16 cellular contexts compared by ENCODE assay signal in the genomic region with DNA sequence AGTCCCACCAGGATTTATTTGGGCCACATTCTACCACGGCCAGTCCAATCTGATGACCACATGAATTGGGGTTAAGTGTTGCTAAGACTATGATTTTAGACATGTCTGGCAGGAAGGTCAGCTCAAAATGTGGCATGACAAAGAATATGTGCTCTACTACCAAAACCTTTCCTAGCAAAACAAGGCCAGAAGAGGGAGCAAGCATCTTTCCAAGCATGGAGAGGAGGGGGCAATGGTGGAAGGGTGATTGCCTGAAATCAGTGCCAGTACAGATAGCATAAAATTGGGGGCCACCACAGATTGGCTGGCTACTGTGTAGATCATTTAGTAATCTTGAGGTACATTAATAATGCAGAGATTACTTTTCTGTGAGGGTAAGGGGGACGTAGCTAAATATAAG. TPM values are rescaled to one million over a fixed set of nuclear protein-coding genes. Genes with fewer than 3 reads are reported as not detected.
DNase-seq lines count a peak whose midpoint lies in the region; ATAC-seq, FAIRE-seq and TF ChIP-seq lines count a peak whose summit lies in the region.
"Had no signal": no experiment of that assay in that cellular context is flagged by ENCODE, and none has a peak within 500 bp of the region (broad histone marks: within the 10 kb centered on the region; RNA-seq: fewer than 3 reads in every experiment).

No MANE protein-coding gene starts in this region.

- no peak for TF ChIP-seq RAD21 in HepG2 (CRISPR knock-in tag; IDR thresholded peaks at IDR 0.05)

- TF ChIP-seq EP300 in HepG2 (IDR thresholded peaks at IDR 0.05; ENCODE audit: low read depth in 2 of 2, low read length in 2 of 2) (no peak), HepG2 (CRISPR knock-in tag; IDR thresholded peaks at IDR 0.05; ENCODE audit: borderline replicate concordance) (no peak)

- DNase-seq in HepG2 (ENCODE audit: low spot score) (no peak), right lobe of liver (no peak), RKO (ENCODE audit: low spot score) (peak; percentile 13), endothelial cell of umbilical vein (ENCODE audit: low read depth, low spot score) (peak; percentile 15), urothelium cell line (ENCODE audit: low spot score) (no peak), NCI-H1930 (lab: John Stamatoyannopoulos, UW) (no peak), glomerular visceral epithelial cell (ENCODE audit: extremely low spot score) (no peak), NK-92 (lab: John Stamatoyannopoulos, UW; ENCODE audit: unreplicated experiment) (no peak)
- DNase-seq: activated CD4-positive, alpha-beta memory T cell treated with anti-CD3 and anti-CD28 coated beads for 36 hours; effector memory CD8-positive, alpha-beta T cell; GOT3; left colon; MG63; stimulated activated CD4-positive, alpha-beta T cell treated with anti-CD3 and anti-CD28 coated beads, Interleukin-2, amount 100 ng/mL, for 24 hours; T-helper 9 cell had no signal

- POLR2A ChIA-PET in HepG2 (lab: Yijun Ruan, JAX) (no interaction called here), endothelial cell of umbilical vein (lab: Charles Lee) (no interaction called here)

- CTCF ChIA-PET in HepG2 (lab: Yijun Ruan, JAX; ENCODE audit: low intra/inter-chr PET ratio, low total read pairs) (interaction anchor here (1.9 kb wide), 1 partner anchor 261 kb away, joined by 6 read pairs; no protein-coding TSS in a partner anchor), endothelial cell of umbilical vein (lab: Charles Lee) (interaction anchor here (1.3 to 1.5 kb wide), 4 partner anchors 9 to 263 kb away, joined by 4 to 24 read pairs (median 4); no protein-coding TSS in a partner anchor)

- H3K79me2 ChIP-seq in HepG2 (ENCODE audit: insufficient read depth, low read length) (no peaks in the 10 kb centered on the region), endothelial cell of umbilical vein (ENCODE audit: control insufficient read depth, insufficient read depth, low read length) (no peaks in the 10 kb centered on the region)

- no TSS peak for BruUV-seq in HepG2 (replicated peaks; lab: Mats Ljungman, UMichigan)
- no TSS peak for BruUV-seq in endothelial cell of umbilical vein (replicated peaks; lab: Mats Ljungman, UMichigan)

- no peak overlapping the region for H3K27ac ChIP-seq in HepG2 (ENCODE audit: extremely low read length, insufficient read depth, low read length)
- no peak overlapping the region for H3K27ac ChIP-seq in right lobe of liver
- no peak overlapping the region for H3K27ac ChIP-seq in endothelial cell of umbilical vein (ENCODE audit: insufficient read depth, low read depth, low read length)

- dilution Hi-C loops in endothelial cell of umbilical vein (cut with MboI; ENCODE audit: extremely low pct_ligation_motif_present, low sequenced_read_pairs) = no loop called here

- in situ Hi-C loops in HepG2 (cut with HindIII; ENCODE audit: extremely low pct_ligation_motif_present, low pct_unique_long_range_greater_than_20kb) = loop anchor here (25.0 kb wide), 1 partner anchor 267 kb away; the partner anchor contains the start of gene COX17

- ATAC-seq in HepG2 (no peak), right lobe of liver (no peak)
- ATAC-seq: effector memory CD8-positive, alpha-beta T cell; left colon had no signal

- intact Hi-C loops in HepG2 (cut with micrococcal nuclease; ENCODE audit: unreplicated experiment) = no loop called here
- intact Hi-C loops in right lobe of liver (cut with DNase I) = no loop called here
- intact Hi-C loops in endothelial cell of umbilical vein (cut with micrococcal nuclease) = no loop called here

- no peaks in the 10 kb centered on the region for H3K27me3 ChIP-seq in HepG2 (ENCODE audit: control insufficient read depth in 1 of 2, insufficient read depth in 2 of 2, low read length in 2 of 2)
- H3K27me3 ChIP-seq in right lobe of liver = no peaks in the 10 kb centered on the region
- H3K27me3 ChIP-seq in endothelial cell of umbilical vein (ENCODE audit: control insufficient read depth in 2 of 2, insufficient read depth in 2 of 2, low read length in 2 of 2) = no peaks in the 10 kb centered on the region
- H3K27me3 ChIP-seq: MG63 had no signal

- H3K9me1 ChIP-seq in endothelial cell of umbilical vein (replicated peaks; ENCODE audit: control insufficient read depth, extremely low read depth, insufficient read depth, low read length) = peaks cover 3% of the 10 kb centered on the region

- peak; percentile 24; the same call in 1 of the 2 replicates for TF ChIP-seq CTCF in HepG2 (CRISPR knock-in tag; IDR thresholded peaks at IDR 0.05)
- TF ChIP-seq CTCF in right lobe of liver (IDR thresholded peaks at IDR 0.05) = no peak
- no peak for TF ChIP-seq CTCF in endothelial cell of umbilical vein (IDR thresholded peaks at IDR 0.05; ENCODE audit: extremely low read depth in 1 of 2, insufficient read depth in 1 of 2, low read depth in 1 of 2, low read length in 2 of 2)

- H4K20me1 ChIP-seq in HepG2 (ENCODE audit: insufficient read depth, low read length) = no peaks in the 10 kb centered on the region
- no peaks in the 10 kb centered on the region for H4K20me1 ChIP-seq in endothelial cell of umbilical vein (replicated peaks; ENCODE audit: control insufficient read depth, extremely low read depth, insufficient read depth, low read length)

- H3K9ac ChIP-seq in HepG2 (ENCODE audit: insufficient read depth, low read depth, low read length) (no peak overlapping the region), endothelial cell of umbilical vein (replicated peaks; ENCODE audit: extremely low read depth, insufficient read depth, low read length) (no peak overlapping the region)

- H3K4me2 ChIP-seq in HepG2 (ENCODE audit: low read depth, low read length) (no peak overlapping the region), endothelial cell of umbilical vein (ENCODE audit: insufficient read depth, low read length) (no peak overlapping the region)

- TF ChIP-seq POLR2A in HepG2 (IDR thresholded peaks at IDR 0.05; ENCODE audit: insufficient read depth in 1 of 2, low read depth in 2 of 2, low read length in 2 of 2) (no peak), right lobe of liver (IDR thresholded peaks at IDR 0.05) (no peak), endothelial cell of umbilical vein (IDR thresholded peaks at IDR 0.05; ENCODE audit: low read depth, low read length) (no peak)

- H3K9me3 ChIP-seq in HepG2 (ENCODE audit: low read length) = peaks cover under 1% of the 10 kb centered on the region; the same call in 1 of the 2 replicates
- H3K9me3 ChIP-seq in right lobe of liver = peaks cover 0 to 5% (median under 1%) of the 10 kb centered on the region in 4 donors
- H3K9me3 ChIP-seq in endothelial cell of umbilical vein (replicated peaks; ENCODE audit: control insufficient read depth, insufficient read depth, low read length) = no peaks in the 10 kb centered on the region

- FAIRE-seq in HepG2 (lab: Jason Lieb, UNC) (no peak), endothelial cell of umbilical vein (lab: Jason Lieb, UNC) (no peak), urothelium cell line (lab: Jason Lieb, UNC) (peak; percentile 82)
- FAIRE-seq: astrocyte had no signal

- 33% methylated on average over 2 of the region's 2 CpGs for WGBS in HepG2 (ENCODE audit: low lambda C conversion rate)
- 44% methylated on average over 2 of the region's 2 CpGs for WGBS in right lobe of liver (ENCODE audit: insufficient coverage, low coverage, low lambda C conversion rate, missing lambda C conversion rate)

- no peaks in the 10 kb centered on the region for H3K36me3 ChIP-seq in HepG2 (replicated peaks in 1 of 2; ENCODE audit: control insufficient read depth in 1 of 2, insufficient read depth in 2 of 2, low read length in 2 of 2)
- no peaks in the 10 kb centered on the region for H3K36me3 ChIP-seq in right lobe of liver
- H3K36me3 ChIP-seq in endothelial cell of umbilical vein (ENCODE audit: control insufficient read depth in 2 of 2, extremely low read depth in 1 of 2, insufficient read depth in 2 of 2, low read length in 2 of 2) = peaks cover 10 to 12% of the 10 kb centered on the region in 2 experiments

- H3K4me3 ChIP-seq in HepG2 (replicated peaks in 1 of 3; ENCODE audit: insufficient read depth in 1 of 3, low read depth in 2 of 3, low read length in 3 of 3) = no peak overlapping the region
- H3K4me3 ChIP-seq in right lobe of liver = no peak overlapping the region
- H3K4me3 ChIP-seq in endothelial cell of umbilical vein (replicated peaks in 1 of 3; ENCODE audit: insufficient read depth in 1 of 3, low read depth in 1 of 3, low read length in 3 of 3) = no peak overlapping the region
- H3K4me3 ChIP-seq: MG63 had no signal

- H3K4me1 ChIP-seq in HepG2 (ENCODE audit: insufficient read depth, low read length) = peaks cover 9% of the 10 kb centered on the region
- no peaks in the 10 kb centered on the region for H3K4me1 ChIP-seq in right lobe of liver
- no peaks in the 10 kb centered on the region for H3K4me1 ChIP-seq in endothelial cell of umbilical vein (ENCODE audit: control insufficient read depth, extremely low read depth, insufficient read depth, low read length)

- H2AFZ ChIP-seq in HepG2 (ENCODE audit: low read length) (no peak overlapping the region), endothelial cell of umbilical vein (ENCODE audit: low read depth, low read length) (no peak overlapping the region)

RNA-seq across cellular contexts. Expression of gene TMEM39A, which starts 43.2 kb away (rescaled TPM):
- 32.9 and 55.8 TPM in 2 replicates for total RNA-seq in HepG2 (2016; rRNA removed; fragmentation: Illumina TruSeq; extraction: Trizol)
- total RNA-seq in HepG2 (2016; cell fraction: cytosol; rRNA removed; fragmentation: Illumina TruSeq; extraction: Trizol; ENCODE audit: low read depth) = 8.2 and 8.7 TPM in 2 replicates
- 38.1 and 61.6 TPM in 2 replicates for total RNA-seq in HepG2 (2016; cell fraction: insoluble cytoplasmic fraction; rRNA removed; fragmentation: Illumina TruSeq; extraction: Trizol)
- 24.4 and 26.5 TPM in 2 replicates for total RNA-seq in HepG2 (2016; cell fraction: membrane; rRNA removed; fragmentation: Illumina TruSeq; extraction: Trizol)
- total RNA-seq in HepG2 (2016; cell fraction: nucleus; rRNA removed; fragmentation: Illumina TruSeq; extraction: Trizol) = 75.1 and 80.5 TPM in 2 replicates
- 56.8 and 64.9 TPM in 2 replicates for polyA plus RNA-seq in HepG2 (2011; rRNA removed)
- polyA plus RNA-seq in HepG2 (2011; cell fraction: cytosol; rRNA removed) = 31.1 and 36.5 TPM in 2 replicates
- 66.0 and 77.3 TPM in 2 replicates for polyA plus RNA-seq in HepG2 (2011; cell fraction: nucleus; rRNA removed)
- 37.2 and 41.2 TPM in 2 replicates for polyA plus RNA-seq in HepG2 (2012)
- polyA plus RNA-seq in HepG2 (2016; cell fraction: cytosol; fragmentation: Illumina TruSeq; extraction: Trizol; ENCODE audit: low read depth) = 2.9 and 4.2 TPM in 2 replicates
- 23.9 and 28.6 TPM in 2 replicates for polyA plus RNA-seq in HepG2 (2016; cell fraction: insoluble cytoplasmic fraction; fragmentation: Illumina TruSeq; extraction: Trizol; ENCODE audit: low read depth)
- 5.2 and 8.6 TPM in 2 replicates for polyA plus RNA-seq in HepG2 (2016; cell fraction: membrane; fragmentation: Illumina TruSeq; extraction: Trizol; ENCODE audit: low read depth)
- 64.5 and 65.7 TPM in 2 replicates for polyA plus RNA-seq in HepG2 (2016; cell fraction: nucleus; fragmentation: Illumina TruSeq; extraction: Trizol; ENCODE audit: insufficient read depth, low read depth)
- polyA minus RNA-seq in HepG2 (2011; rRNA and poly(A)+ RNA removed; ENCODE audit: low replicate concordance) = 97.7 and 216 TPM in 2 replicates
- 41.0 and 43.9 TPM in 2 replicates for polyA minus RNA-seq in HepG2 (2011; cell fraction: cytosol; rRNA and poly(A)+ RNA removed)
- 122 and 140 TPM in 2 replicates for polyA minus RNA-seq in HepG2 (2011; cell fraction: nucleus; rRNA and poly(A)+ RNA removed)
- total RNA-seq in right lobe of liver = 10 to 100 TPM; 14.9 to 34.6 (median 20.9) TPM
- 53.0 and 56.0 TPM in 2 replicates for total RNA-seq in endothelial cell of umbilical vein
- polyA plus RNA-seq in endothelial cell of umbilical vein = 43.6 and 44.6 TPM in 2 replicates
- polyA plus RNA-seq in endothelial cell of umbilical vein (2011; cell fraction: cytosol; rRNA removed) = 17.0 and 18.4 TPM in 2 replicates
- 67.3 and 74.7 TPM in 2 replicates for polyA plus RNA-seq in endothelial cell of umbilical vein (2011; cell fraction: nucleus; rRNA removed)
- polyA plus RNA-seq in endothelial cell of umbilical vein (2012) = 25.6 and 31.1 TPM in 2 replicates
- polyA minus RNA-seq in endothelial cell of umbilical vein = 111 and 117 TPM in 2 replicates
- 11.0 TPM for polyA minus RNA-seq in endothelial cell of umbilical vein (2011; cell fraction: cytosol; rRNA and poly(A)+ RNA removed)
- 82.1 and 128 TPM in 2 replicates for polyA minus RNA-seq in endothelial cell of umbilical vein (2011; cell fraction: nucleus; rRNA and poly(A)+ RNA removed)

RNA-seq across cellular contexts. Expression of gene POGLUT1, which starts 48.6 kb away (rescaled TPM):
- total RNA-seq in HepG2 (2016; rRNA removed; fragmentation: Illumina TruSeq; extraction: Trizol) (14.2 and 22.9 TPM in 2 replicates), right lobe of liver (1 to 10 TPM; 5.8 to 8.0 (median 7.4) TPM), endothelial cell of umbilical vein (17.8 and 25.0 TPM in 2 replicates)
- total RNA-seq in HepG2 (2016; cell fraction: cytosol; rRNA removed; fragmentation: Illumina TruSeq; extraction: Trizol; ENCODE audit: low read depth) = 4.3 and 4.4 TPM in 2 replicates
- total RNA-seq in HepG2 (2016; cell fraction: insoluble cytoplasmic fraction; rRNA removed; fragmentation: Illumina TruSeq; extraction: Trizol) = 13.2 and 23.1 TPM in 2 replicates
- 7.0 and 8.7 TPM in 2 replicates for total RNA-seq in HepG2 (2016; cell fraction: membrane; rRNA removed; fragmentation: Illumina TruSeq; extraction: Trizol)
- 31.6 and 36.9 TPM in 2 replicates for total RNA-seq in HepG2 (2016; cell fraction: nucleus; rRNA removed; fragmentation: Illumina TruSeq; extraction: Trizol)
- polyA plus RNA-seq in HepG2 (2011; rRNA removed) (12.9 and 15.3 TPM in 2 replicates), endothelial cell of umbilical vein (7.5 and 9.5 TPM in 2 replicates)
- 5.0 and 9.4 TPM in 2 replicates for polyA plus RNA-seq in HepG2 (2011; cell fraction: cytosol; rRNA removed)
- 11.8 and 15.2 TPM in 2 replicates for polyA plus RNA-seq in HepG2 (2011; cell fraction: nucleus; rRNA removed)
- polyA plus RNA-seq in HepG2 (2012) = 10.8 and 13.8 TPM in 2 replicates
- polyA plus RNA-seq in HepG2 (2016; cell fraction: cytosol; fragmentation: Illumina TruSeq; extraction: Trizol; ENCODE audit: low read depth) = 1.1 and 1.2 TPM in 2 replicates
- 8.9 and 10.3 TPM in 2 replicates for polyA plus RNA-seq in HepG2 (2016; cell fraction: insoluble cytoplasmic fraction; fragmentation: Illumina TruSeq; extraction: Trizol; ENCODE audit: low read depth)
- polyA plus RNA-seq in HepG2 (2016; cell fraction: membrane; fragmentation: Illumina TruSeq; extraction: Trizol; ENCODE audit: low read depth) = 2.7 TPM in 2 replicates
- polyA plus RNA-seq in HepG2 (2016; cell fraction: nucleus; fragmentation: Illumina TruSeq; extraction: Trizol; ENCODE audit: insufficient read depth, low read depth) = 46.4 and 46.8 TPM in 2 replicates
- 13.9 and 23.0 TPM in 2 replicates for polyA minus RNA-seq in HepG2 (2011; rRNA and poly(A)+ RNA removed; ENCODE audit: low replicate concordance)
- polyA minus RNA-seq in HepG2 (2011; cell fraction: cytosol; rRNA and poly(A)+ RNA removed) = 9.5 and 12.0 TPM in 2 replicates
- polyA minus RNA-seq in HepG2 (2011; cell fraction: nucleus; rRNA and poly(A)+ RNA removed) = 25.5 and 34.2 TPM in 2 replicates
- polyA plus RNA-seq in endothelial cell of umbilical vein (2011; cell fraction: cytosol; rRNA removed) = 8.0 and 8.1 TPM in 2 replicates
- 18.5 and 25.8 TPM in 2 replicates for polyA plus RNA-seq in endothelial cell of umbilical vein (2011; cell fraction: nucleus; rRNA removed)
- polyA plus RNA-seq in endothelial cell of umbilical vein (2012) = 15.0 and 18.4 TPM in 2 replicates
- polyA minus RNA-seq in endothelial cell of umbilical vein = 25.2 and 27.3 TPM in 2 replicates
- 15.8 TPM for polyA minus RNA-seq in endothelial cell of umbilical vein (2011; cell fraction: cytosol; rRNA and poly(A)+ RNA removed)
- polyA minus RNA-seq in endothelial cell of umbilical vein (2011; cell fraction: nucleus; rRNA and poly(A)+ RNA removed) = 11.9 and 12.6 TPM in 2 replicates

Comparison
In these comparisons a context has a peak if more than half of its experiments do, and no peak if none do; other contexts are left out.
1. DNase-seq: peak in RKO (single experiment) and endothelial cell of umbilical vein (single experiment); none in HepG2 (single experiment), right lobe of liver (0 of 3), urothelium cell line (single experiment), NCI-H1930 (0 of 2), glomerular visceral epithelial cell (single experiment) and NK-92 (single experiment).